22 cellular contexts compared by ENCODE assay signal in the genomic region with DNA sequence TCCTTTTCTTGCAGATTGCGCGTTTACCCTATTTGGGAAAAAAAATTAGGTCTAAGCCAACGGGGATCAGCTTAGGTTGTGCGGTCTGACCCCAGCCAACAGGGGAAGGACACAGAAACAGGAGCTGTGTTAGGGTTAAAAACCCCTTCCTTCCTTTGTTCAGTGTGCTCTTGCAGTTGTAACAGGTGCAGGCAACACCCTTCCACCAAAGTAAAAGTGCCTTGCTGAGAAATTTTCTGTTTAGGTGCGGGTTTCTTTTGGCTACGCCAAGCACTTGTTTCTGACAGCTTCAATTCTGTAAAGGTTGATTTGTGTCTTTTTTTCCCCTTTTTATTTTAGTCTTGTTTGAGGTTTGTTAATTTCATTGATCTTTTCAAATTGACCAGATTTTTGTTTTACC.
DNase-seq lines count a peak whose midpoint lies in the region; ATAC-seq, FAIRE-seq and TF ChIP-seq lines count a peak whose summit lies in the region.
"Had no signal": no experiment of that assay in that cellular context is flagged by ENCODE, and none has a peak within 500 bp of the region (broad histone marks: within the 10 kb centered on the region; RNA-seq: fewer than 3 reads in every experiment).

No MANE protein-coding gene starts in this region.

- H2BK12ac ChIP-seq in H1 (ENCODE audit: low read depth, low read length) = no peak overlapping the region

- H3K4me1 ChIP-seq in HepG2 (ENCODE audit: insufficient read depth, low read length) (0 out of 2 replicates have a peak, but pooled peaks cover 7% of the 10 kb centered on the region), right lobe of liver (peaks cover 0 to 2% (median 0%) of the 10 kb centered on the region in 4 donors), H1 (replicated peaks in 1 of 4; ENCODE audit: control insufficient read depth in 3 of 4, insufficient read depth in 4 of 4, low read length in 3 of 4) (peaks cover 0 to 26% (median 13%) of the 10 kb centered on the region in 4 experiments; a peak in 6 of 7 replicates), upper lobe of right lung (no peaks in the 10 kb centered on the region)

- 98% methylated on average over 6 of the region's 6 CpGs for WGBS in HepG2 (ENCODE audit: low lambda C conversion rate)
- WGBS in right lobe of liver (ENCODE audit: insufficient coverage, low coverage, low lambda C conversion rate, missing lambda C conversion rate) = 98% methylated on average over 6 of the region's 6 CpGs
- 72% methylated on average over 6 of the region's 6 CpGs; no CpG with 5 or more reads in 1 of the 2 experiments for WGBS in H1 (ENCODE audit: extremely low coverage in 1 of 2, insufficient coverage in 1 of 2, insufficient read length in 1 of 2, insufficient replicate concordance in 2 of 2, low coverage in 1 of 2, low lambda C conversion rate in 2 of 2, missing lambda C conversion rate in 1 of 2), 2 experiments

- no peaks in the 10 kb centered on the region for H4K20me1 ChIP-seq in HepG2 (ENCODE audit: insufficient read depth, low read length)
- peaks cover 3 to 8% of the 10 kb centered on the region in 2 experiments for H4K20me1 ChIP-seq in H1 (replicated peaks in 1 of 2; ENCODE audit: control insufficient read depth in 1 of 2, insufficient read depth in 2 of 2, low read length in 2 of 2)

- no peak overlapping the region for H3K56ac ChIP-seq in H1 (replicated peaks; ENCODE audit: insufficient read length, low read depth, low read length)

- no peak overlapping the region for H3K4me3 ChIP-seq in HepG2 (replicated peaks in 1 of 3; ENCODE audit: insufficient read depth in 1 of 3, low read depth in 2 of 3, low read length in 3 of 3)
- H3K4me3 ChIP-seq in right lobe of liver = no peak overlapping the region
- no peak overlapping the region for H3K4me3 ChIP-seq in H1 (ENCODE audit: extremely low read depth in 1 of 4, insufficient read depth in 2 of 4, low read depth in 3 of 4, low read length in 4 of 4)
- no peak overlapping the region for H3K4me3 ChIP-seq in upper lobe of right lung
- H3K4me3 ChIP-seq: SK-N-MC had no signal

- H3K9ac ChIP-seq in HepG2 (ENCODE audit: insufficient read depth, low read depth, low read length) (no peak overlapping the region), H1 (replicated peaks in 1 of 4; ENCODE audit: extremely low read depth in 1 of 4, low read depth in 3 of 4, low read length in 3 of 4) (no peak overlapping the region)

- BruUV-seq in HepG2 (replicated peaks; lab: Mats Ljungman, UMichigan) = no TSS peak

- no peak overlapping the region for H2BK120ac ChIP-seq in H1 (replicated peaks; ENCODE audit: low read depth, low read length)

- H2BK20ac ChIP-seq in H1 (ENCODE audit: low read length) = no peak overlapping the region

- H3K4me2 ChIP-seq in HepG2 (ENCODE audit: low read depth, low read length) (no peak overlapping the region), H1 (ENCODE audit: insufficient read depth in 1 of 2, low read depth in 2 of 2, low read length in 2 of 2) (no peak overlapping the region)

- H3K36me3 ChIP-seq in HepG2 (replicated peaks in 1 of 2; ENCODE audit: control insufficient read depth in 1 of 2, insufficient read depth in 2 of 2, low read length in 2 of 2) = no peaks in the 10 kb centered on the region
- no peaks in the 10 kb centered on the region for H3K36me3 ChIP-seq in right lobe of liver
- peaks cover 0 to 5% (median 0%) of the 10 kb centered on the region in 4 experiments; a peak in 1 of 8 replicates for H3K36me3 ChIP-seq in H1 (ENCODE audit: control insufficient read depth in 2 of 4, insufficient read depth in 4 of 4, low read length in 3 of 4)
- no peaks in the 10 kb centered on the region for H3K36me3 ChIP-seq in upper lobe of right lung

- H3K79me2 ChIP-seq in HepG2 (ENCODE audit: insufficient read depth, low read length) = peaks cover 18% of the 10 kb centered on the region
- H3K79me2 ChIP-seq in H1 (ENCODE audit: control insufficient read depth in 1 of 2, insufficient read depth in 2 of 2, low read length in 2 of 2) = peaks cover 14 to 97% of the 10 kb centered on the region in 2 experiments; a peak in 3 of 4 replicates

- no peak overlapping the region for H2BK15ac ChIP-seq in H1 (ENCODE audit: low read length)

- intact Hi-C loops in HepG2 (cut with micrococcal nuclease; ENCODE audit: unreplicated experiment) (no loop called here), right lobe of liver (cut with DNase I) (no loop called here), upper lobe of right lung (cut with DNase I) (no loop called here)

- DNase-seq in HepG2 (ENCODE audit: low spot score) (no peak), right lobe of liver (no peak), Kasumi-1 (lab: John Stamatoyannopoulos, UW) (peak; percentile 43 to 54), H1 (ENCODE audit: low read depth in 1 of 2, low spot score in 2 of 2) (no peak), upper lobe of right lung (no peak), 8988T (no peak)
- DNase-seq in stimulated activated CD4-positive, alpha-beta T cell treated with anti-CD3 and anti-CD28 coated beads, Interleukin-12 subunit alpha, Interleukin-12 subunit beta, amount 100 ng/mL, for 4 hours = no peak
- DNase-seq: CD8-positive, alpha-beta memory T cell; DMS79; GF-D8; KG1; MM.1S; NCI-H2029; NCI-H2171; NCI-H226; NCI-H510A; NCI-H69; SHP77; T-helper 17 cell had no signal

- H2AFZ ChIP-seq in HepG2 (ENCODE audit: low read length) = no peak overlapping the region
- no peak overlapping the region for H2AFZ ChIP-seq in H1 (ENCODE audit: low read length)

- no peak overlapping the region; the same call in 1 of the 2 replicates for H3K18ac ChIP-seq in H1 (ENCODE audit: extremely low read depth, low read length)

- CTCF ChIA-PET in HepG2 (lab: Yijun Ruan, JAX; ENCODE audit: low intra/inter-chr PET ratio, low total read pairs) = no interaction called here
- CTCF ChIA-PET in H1 (lab: Charles Lee; ENCODE audit: partially characterized antibody) = interaction anchor here (0.6 to 0.7 kb wide), 2 partner anchors 86 to 196 kb away, joined by 3 to 4 read pairs; no protein-coding TSS in a partner anchor

- H3K27me3 ChIP-seq in HepG2 (ENCODE audit: control insufficient read depth in 1 of 2, insufficient read depth in 2 of 2, low read length in 2 of 2) (no peaks in the 10 kb centered on the region), right lobe of liver (no peaks in the 10 kb centered on the region), H1 (replicated peaks in 1 of 4; ENCODE audit: control insufficient read depth in 3 of 4, extremely low read depth in 1 of 4, insufficient read depth in 3 of 4, low read length in 3 of 4) (no peaks in the 10 kb centered on the region), upper lobe of right lung (no peaks in the 10 kb centered on the region)

- H4K5ac ChIP-seq in H1 (ENCODE audit: insufficient read length, low read depth, low read length) = no peak overlapping the region

- H3K23me2 ChIP-seq in H1 (ENCODE audit: low read depth, low read length) = no peaks in the 10 kb centered on the region

- peaks cover 4% of the 10 kb centered on the region; the same call in 1 of the 2 replicates for H3K79me1 ChIP-seq in H1 (ENCODE audit: low read depth, low read length)

- H4K8ac ChIP-seq in H1 (ENCODE audit: extremely low read depth, insufficient read depth, low read length) = no peak overlapping the region

- TF ChIP-seq POLR2A in HepG2 (IDR thresholded peaks at IDR 0.05; ENCODE audit: insufficient read depth in 1 of 2, low read depth in 2 of 2, low read length in 2 of 2) (no peak), right lobe of liver (IDR thresholded peaks at IDR 0.05) (no peak), H1 (IDR thresholded peaks at IDR 0.05; ENCODE audit: control extremely low read depth in 1 of 2, low read depth in 2 of 2, low read length in 2 of 2) (no peak)

- H3K4ac ChIP-seq in H1 (replicated peaks; ENCODE audit: insufficient read length, low read depth, low read length) = no peak overlapping the region

- no peak for TF ChIP-seq RAD21 in HepG2 (CRISPR knock-in tag; IDR thresholded peaks at IDR 0.05)
- TF ChIP-seq RAD21 in H1 (IDR thresholded peaks at IDR 0.05 in 1 of 2, conservative IDR thresholded peaks at IDR 0.05 in 1 of 2; ENCODE audit: low read depth in 2 of 2, low read length in 2 of 2) = no peak

- no peak for TF ChIP-seq CTCF in HepG2 (CRISPR knock-in tag; IDR thresholded peaks at IDR 0.05)
- no peak for TF ChIP-seq CTCF in right lobe of liver (IDR thresholded peaks at IDR 0.05)
- no peak for TF ChIP-seq CTCF in H1 (IDR thresholded peaks at IDR 0.05; ENCODE audit: control extremely low read depth in 1 of 3, insufficient read depth in 1 of 3, low read depth in 1 of 3, low read length in 3 of 3)
- no peak for TF ChIP-seq CTCF in upper lobe of right lung (IDR thresholded peaks at IDR 0.05)

- ATAC-seq in HepG2 (no peak), right lobe of liver (no peak), upper lobe of right lung (no peak)
- ATAC-seq: T-helper 17 cell had no signal

- H2AK5ac ChIP-seq in H1 (ENCODE audit: low read depth, low read length) = no peak overlapping the region

- no peak overlapping the region for H3K14ac ChIP-seq in H1 (ENCODE audit: insufficient read length)

- POLR2A ChIA-PET in HepG2 (lab: Yijun Ruan, JAX) (no interaction called here), H1 (lab: Charles Lee; ENCODE audit: partially characterized antibody) (interaction anchor here (0.7 to 1.2 kb wide), 2 partner anchors 57 to 144 kb away, joined by 3 to 4 read pairs; no protein-coding TSS in a partner anchor)

- no peak overlapping the region for H3K27ac ChIP-seq in HepG2 (ENCODE audit: extremely low read length, insufficient read depth, low read length)
- H3K27ac ChIP-seq in right lobe of liver = no peak overlapping the region
- H3K27ac ChIP-seq in H1 (ENCODE audit: low read depth, low read length) = no peak overlapping the region; the same call in 1 of the 2 replicates
- no peak overlapping the region for H3K27ac ChIP-seq in upper lobe of right lung
- H3K27ac ChIP-seq: RWPE1, SK-N-MC had no signal

- H4K91ac ChIP-seq in H1 (replicated peaks; ENCODE audit: insufficient read length, low read length) = no peak overlapping the region

- TF ChIP-seq EP300 in HepG2 (IDR thresholded peaks at IDR 0.05; ENCODE audit: low read depth in 2 of 2, low read length in 2 of 2) (no peak), HepG2 (CRISPR knock-in tag; IDR thresholded peaks at IDR 0.05; ENCODE audit: borderline replicate concordance) (no peak), H1 (IDR thresholded peaks at IDR 0.05; ENCODE audit: borderline replicate concordance in 1 of 2, low read depth in 2 of 2, low read length in 2 of 2) (no peak)

- H3K9me3 ChIP-seq in HepG2 (ENCODE audit: low read length) = peaks cover 21% of the 10 kb centered on the region
- H3K9me3 ChIP-seq in right lobe of liver = peaks cover 0 to 17% (median 4%) of the 10 kb centered on the region in 4 donors
- no peaks in the 10 kb centered on the region for H3K9me3 ChIP-seq in H1 (ENCODE audit: insufficient read depth in 2 of 2, low read depth in 1 of 2, low read length in 1 of 2)
- peaks cover 13% of the 10 kb centered on the region for H3K9me3 ChIP-seq in upper lobe of right lung

- no peak overlapping the region for H2BK5ac ChIP-seq in H1 (ENCODE audit: low read depth, low read length)

- no peak overlapping the region for H3K23ac ChIP-seq in H1 (ENCODE audit: insufficient read length)

- in situ Hi-C loops in HepG2 (cut with HindIII; ENCODE audit: extremely low pct_ligation_motif_present, low pct_unique_long_range_greater_than_20kb) = no loop called here

- FAIRE-seq in HepG2 (lab: Jason Lieb, UNC) = no peak
- FAIRE-seq in H1 (lab: Jason Lieb, UNC) = peak; percentile 24
- FAIRE-seq: GM12892 had no signal

TF ChIP-seq in H1, 55 proteins besides CTCF, POLR2A, EP300 and RAD21:
- no peak for TF ChIP-seq KDM5A (IDR thresholded peaks at IDR 0.05; ENCODE audit: low read length)

Comparison
In these comparisons a context has a peak if more than half of its experiments do, and no peak if none do; other contexts are left out.
1. DNase-seq: peak in Kasumi-1 (2 of 2); none in HepG2 (single experiment), right lobe of liver (0 of 3), H1 (0 of 2), stimulated activated CD4-positive, alpha-beta T cell treated with anti-CD3 and anti-CD28 coated beads, Interleukin-12 subunit alpha, Interleukin-12 subunit beta, amount 100 ng/mL, for 4 hours (single experiment), upper lobe of right lung (single experiment) and 8988T (single experiment).